In the genomic region with DNA sequence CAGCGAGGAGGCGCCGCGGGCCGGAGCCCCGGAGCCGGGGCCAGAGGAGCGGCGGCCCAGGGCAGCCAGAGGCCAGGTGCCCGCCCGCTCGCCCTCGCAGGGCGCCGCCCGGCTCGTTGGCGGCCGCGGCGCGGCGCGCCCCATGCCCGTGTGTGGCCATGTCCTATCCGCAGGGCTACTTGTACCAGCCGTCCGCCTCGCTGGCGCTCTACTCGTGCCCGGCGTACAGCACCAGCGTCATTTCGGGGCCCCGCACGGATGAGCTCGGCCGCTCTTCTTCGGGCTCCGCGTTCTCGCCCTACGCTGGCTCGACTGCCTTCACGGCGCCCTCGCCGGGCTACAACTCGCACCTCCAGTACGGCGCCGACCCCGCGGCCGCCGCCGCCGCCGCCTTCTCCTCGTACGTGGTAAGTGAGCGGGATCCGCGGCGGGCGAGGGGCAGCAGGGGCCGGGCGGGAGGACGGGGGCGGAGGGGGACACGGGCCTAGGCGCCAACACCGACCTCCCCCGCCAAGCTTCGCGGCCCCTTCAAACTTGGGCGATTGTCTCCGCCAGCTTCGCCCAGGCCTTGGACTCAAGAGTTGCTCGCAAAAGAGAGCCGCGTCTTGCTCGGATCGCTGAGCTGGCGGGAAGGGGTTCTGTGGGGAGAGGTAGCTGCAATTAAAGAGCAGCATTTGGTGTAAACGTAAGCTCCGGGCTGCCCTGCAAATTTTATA, we compare ENCODE assay signal across 8 cellular contexts. TPM values are rescaled to one million over a fixed set of nuclear protein-coding genes. Genes with fewer than 3 reads are reported as not detected.
A peak's percentile ranks its signal among the peaks of the same experiment; 100 is the strongest.
DNase-seq lines count a peak whose midpoint lies in the region; TF ChIP-seq lines count a peak whose summit lies in the region.

No MANE protein-coding gene starts in this region.

- H3K27me3 ChIP-seq in ascending aorta (no peaks in the 10 kb centered on the region), suprapubic skin (peaks cover 37% of the 10 kb centered on the region)

- WGBS in suprapubic skin: 3% methylated on average over 37 of the region's 88 CpGs

- H3K9me3 ChIP-seq in ascending aorta: no peaks in the 10 kb centered on the region
- H3K9me3 ChIP-seq in suprapubic skin: no peaks in the 10 kb centered on the region

- H3K27ac ChIP-seq in ascending aorta: peak overlapping the region; percentile 91 to 99
- H3K27ac ChIP-seq in suprapubic skin: peak overlapping the region; percentile 96

- intact Hi-C loops in ascending aorta (cut with DNase I): loop anchor here (2.0 to 10.0 kb wide), 3 partner anchors 736 to 1428 kb away; a partner anchor contains a TSS

- TF ChIP-seq EP300 in suprapubic skin (IDR thresholded peaks at IDR 0.05): no peak

- H3K4me3 ChIP-seq in ascending aorta (peak overlapping the region; percentile 82 to 94), suprapubic skin (peak overlapping the region; percentile 75)

- TF ChIP-seq CTCF in ascending aorta (IDR thresholded peaks at IDR 0.05): no peak
- TF ChIP-seq CTCF in suprapubic skin (IDR thresholded peaks at IDR 0.05): no peak

- no peak for TF ChIP-seq POLR2A in suprapubic skin (IDR thresholded peaks at IDR 0.05)

- peaks cover 0 to 3% of the 10 kb centered on the region in 2 donors for H3K36me3 ChIP-seq in ascending aorta
- no peaks in the 10 kb centered on the region for H3K36me3 ChIP-seq in suprapubic skin

- DNase-seq in NCI-H2227 (lab: John Stamatoyannopoulos, UW; ENCODE audit: unreplicated experiment) (peak; percentile 68), NCI-H2227 treated with DMSO at 0.1 percent for 48 hours (lab: John Stamatoyannopoulos, UW) (no peak), NAMALWA (ENCODE audit: low spot score) (peak; percentile 23), ascending aorta (ENCODE audit: low spot score in 2 of 2) (peak in 1 of 2 donors; percentile 74), iris pigment epithelial cell (ENCODE audit: low read depth) (peak; percentile 49), suprapubic skin (ENCODE audit: low spot score in 2 of 2) (peak in 1 of 2 donors; percentile 72), anterior cingulate cortex (lab: John Stamatoyannopoulos, UW) (no peak), HCEC 1CT (no peak)

- H3K4me1 ChIP-seq in ascending aorta (peaks cover 7 to 13% of the 10 kb centered on the region in 2 donors), suprapubic skin (peaks cover 27% of the 10 kb centered on the region)

RNA-seq across cellular contexts. Expression of a gene that starts 0.5 kb away (rescaled TPM):
- total RNA-seq in ascending aorta: not detected
- 10 to 100 TPM; 41.3 to 64.8 (median 51.6) TPM for total RNA-seq in suprapubic skin

Comparison
In these comparisons a context has a peak if more than half of its experiments do, and no peak if none do; other contexts are left out.
1. DNase-seq: peak in NCI-H2227 (single experiment), NAMALWA (single experiment) and iris pigment epithelial cell (single experiment); none in NCI-H2227 treated with DMSO at 0.1 percent for 48 hours (single experiment), anterior cingulate cortex (0 of 58) and HCEC 1CT (single experiment).
2. RNA of a gene that starts 0.5 kb away (total RNA-seq): 41.3 to 64.8 TPM in suprapubic skin; not detected in ascending aorta (single experiment); every median in the first group is over 10 times any median in the second.